1 cellular context compared by ENCODE assay signal in genomic region chr19:15515272-15515625, GRCh38.
A peak's percentile ranks its signal among the peaks of the same experiment; 100 is the strongest.
TF ChIP-seq lines count a peak whose summit lies in the region.

No MANE protein-coding gene starts in this region.

TF ChIP-seq in liver, 16 proteins besides CTCF, POLR2A, EP300 and RAD21 (continued from another document):
- peak in 1 of 2 donors; percentile 11 for TF ChIP-seq HNF4A (conservative IDR thresholded peaks at IDR 0.05)
